In the genomic region with DNA sequence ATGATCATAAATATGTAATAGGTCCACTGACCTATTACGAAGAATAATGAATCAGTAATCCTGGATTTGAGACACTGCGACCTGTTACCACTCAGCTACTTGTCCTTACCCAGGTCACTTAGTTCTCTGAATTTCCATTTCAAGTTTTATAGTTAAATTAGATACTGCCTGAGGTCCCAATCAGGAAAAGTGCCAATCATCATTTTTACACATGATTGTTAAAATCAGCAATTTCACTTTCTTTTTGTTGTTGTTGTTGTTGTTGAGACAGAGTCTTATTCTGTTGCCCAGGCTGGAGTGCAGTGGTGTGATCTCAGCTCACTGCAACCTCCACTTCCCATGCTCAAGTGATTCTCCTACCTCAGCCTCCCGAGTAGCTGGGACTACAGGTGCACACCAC, we compare ENCODE assay signal across 3 cellular contexts.
TF ChIP-seq lines count a peak whose summit lies in the region.

No MANE protein-coding gene starts in this region.

TF ChIP-seq in A549, 52 proteins besides CTCF, POLR2A, EP300 and RAD21:
- TF ChIP-seq EHF (CRISPR knock-in tag; IDR thresholded peaks at IDR 0.05) = no peak
- TF ChIP-seq MAFK (IDR thresholded peaks at IDR 0.05; ENCODE audit: partially characterized antibody) = peak; percentile 29

TF ChIP-seq in IMR-90, 13 proteins besides CTCF, POLR2A, EP300 and RAD21:
- TF ChIP-seq MAZ (IDR thresholded peaks at IDR 0.05; ENCODE audit: borderline replicate concordance, low read depth, low read length) = no peak
- TF ChIP-seq MXI1 (IDR thresholded peaks at IDR 0.05; ENCODE audit: borderline replicate concordance, low read depth, low read length) = no peak
- peak; percentile 17; the same call in 1 of the 2 replicates for TF ChIP-seq MAFK (IDR thresholded peaks at IDR 0.05; ENCODE audit: low read depth, low read length)
- no peak for TF ChIP-seq RCOR1 (IDR thresholded peaks at IDR 0.05; ENCODE audit: insufficient replicate concordance, low read length)
- no peak for TF ChIP-seq NFE2L2 (IDR thresholded peaks at IDR 0.05; ENCODE audit: low read depth, low read length)

TF ChIP-seq in K562, 482 proteins besides CTCF, POLR2A, EP300 and RAD21:
- TF ChIP-seq MAFG (tag; conservative IDR thresholded peaks at IDR 0.05) (peak; percentile 59), MAFF (IDR thresholded peaks at IDR 0.05; ENCODE audit: low read length) (peak; percentile 41; the same call in 1 of the 2 replicates), TAF15 (IDR thresholded peaks at IDR 0.05; ENCODE audit: low read depth, low read length) (no peak), C11orf30 (IDR thresholded peaks at IDR 0.05; ENCODE audit: low read depth) (peak; percentile 72), ZNF316 (IDR thresholded peaks at IDR 0.05) (peak; percentile 88)
